In the genomic region with DNA sequence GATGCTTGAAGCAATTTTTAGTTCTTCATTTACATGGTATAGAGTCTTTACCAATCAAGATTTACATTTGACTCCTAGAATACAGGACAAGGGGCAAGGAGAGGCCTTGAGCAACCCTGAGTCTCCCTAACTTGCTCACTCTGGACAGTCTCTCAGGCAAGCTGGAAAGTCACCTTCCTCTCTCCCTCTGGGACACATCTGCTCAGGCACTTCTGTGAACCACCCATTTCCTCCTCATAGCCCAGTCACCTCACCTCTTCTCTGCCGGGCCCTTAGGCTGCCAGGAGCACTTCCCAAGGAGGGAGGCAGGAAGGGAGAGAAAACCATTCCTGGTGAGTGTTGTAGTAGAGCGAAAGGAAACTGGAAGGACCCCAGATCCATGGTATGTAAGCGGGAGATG, we compare ENCODE assay signal across 20 cellular contexts.
DNase-seq lines count a peak whose midpoint lies in the region; ATAC-seq and TF ChIP-seq lines count a peak whose summit lies in the region.
"Had no signal": no experiment of that assay in that cellular context is flagged by ENCODE, and none has a peak within 500 bp of the region (broad histone marks: within the 10 kb centered on the region; RNA-seq: fewer than 3 reads in every experiment).

No MANE protein-coding gene starts in this region.

- no TSS peak for BruUV-seq in A673 (replicated peaks; lab: Mats Ljungman, UMichigan)

- no peaks in the 10 kb centered on the region for H3K9me3 ChIP-seq in A673 (ENCODE audit: low read depth, low read length, poor library complexity, severe bottlenecking)

- no peak overlapping the region for H3K4me3 ChIP-seq in A673 (ENCODE audit: low read depth, low read length, poor library complexity, severe bottlenecking)

- TF ChIP-seq CTCF in nephron (IDR thresholded peaks at IDR 0.05; ENCODE audit: unreplicated experiment in 3 of 3): no peak
- TF ChIP-seq CTCF in A673 (conservative IDR thresholded peaks at IDR 0.05; ENCODE audit: low read depth, low read length): no peak

- no peaks in the 10 kb centered on the region for H3K9me3 Mint-ChIP-seq in nephron
- H3K9me3 Mint-ChIP-seq in activated T-helper 2 cell treated with anti-CD3 and anti-CD28 coated beads, Interferon-gamma antibody, Interleukin-2, Interleukin-4, amounts not matched to agents 10 μg/mL and 5 μg/mL and 100 μg/mL, durations not matched to agents 14 hours and 24 hours and 36 hours: no peaks in the 10 kb centered on the region
- H3K9me3 Mint-ChIP-seq: CD14-positive monocyte had no signal

- POLR2A ChIA-PET in A673 (lab: Charles Lee; ENCODE audit: low non-redundant PET): no interaction called here

- DNase-seq in cardiac septum (ENCODE audit: low spot score) (peak; percentile 74), Right ventricle myocardium inferior (ENCODE audit: missing footprints) (no peak), dermis blood vessel endothelial cell (peak; percentile 35), A673 (ENCODE audit: low spot score) (no peak), NCI-H2081 (lab: John Stamatoyannopoulos, UW) (no peak)
- DNase-seq in stimulated activated CD8-positive, alpha-beta memory T cell treated with anti-CD3 and anti-CD28 coated beads, Interleukin-4, amount 100 ng/mL, for 48 hours: peak; percentile 12
- no peak for DNase-seq in activated T-helper 2 cell treated with anti-CD3 and anti-CD28 coated beads, Interferon-gamma antibody, Interleukin-2, Interleukin-4, amounts not matched to agents 10 μg/mL and 5 μg/mL and 100 μg/mL, durations not matched to agents 14 hours and 24 hours and 36 hours (ENCODE audit: low spot score)
- DNase-seq: COR-L47, DMS153, GDM1, KG1, NCI-H1105 treated with DMSO at 0.1 percent for 48 hours, NCI-H1694, NCI-H748 treated with DMSO at 0.1 percent for 48 hours, SIG-M5 had no signal

- peaks cover 15% of the 10 kb centered on the region for H3K36me3 Mint-ChIP-seq in nephron (ENCODE audit: low read depth)
- no peaks in the 10 kb centered on the region for H3K36me3 Mint-ChIP-seq in activated T-helper 2 cell treated with anti-CD3 and anti-CD28 coated beads, Interferon-gamma antibody, Interleukin-2, Interleukin-4, amounts not matched to agents 10 μg/mL and 5 μg/mL and 100 μg/mL, durations not matched to agents 14 hours and 24 hours and 36 hours (ENCODE audit: low read depth)
- H3K36me3 Mint-ChIP-seq: CD14-positive monocyte had no signal

- H3K27me3 Mint-ChIP-seq in nephron (ENCODE audit: low read depth): peaks cover 3% of the 10 kb centered on the region
- no peaks in the 10 kb centered on the region for H3K27me3 Mint-ChIP-seq in activated T-helper 2 cell treated with anti-CD3 and anti-CD28 coated beads, Interferon-gamma antibody, Interleukin-2, Interleukin-4, amounts not matched to agents 10 μg/mL and 5 μg/mL and 100 μg/mL, durations not matched to agents 14 hours and 24 hours and 36 hours (ENCODE audit: low read depth)

- H3K27ac Mint-ChIP-seq in nephron: peak overlapping the region; percentile 17 to 99 (median 80)
- H3K27ac Mint-ChIP-seq in activated T-helper 2 cell treated with anti-CD3 and anti-CD28 coated beads, Interferon-gamma antibody, Interleukin-2, Interleukin-4, amounts not matched to agents 10 μg/mL and 5 μg/mL and 100 μg/mL, durations not matched to agents 14 hours and 24 hours and 36 hours: no peak overlapping the region

- no peak for ATAC-seq in Right ventricle myocardium inferior
- ATAC-seq: HCT116, HepG2 had no signal

- no peaks in the 10 kb centered on the region for H3K36me3 ChIP-seq in A673 (ENCODE audit: insufficient read depth, low read length, poor library complexity, severe bottlenecking)

- intact Hi-C loops in cardiac septum (cut with DNase I) (no loop called here), Right ventricle myocardium inferior (cut with DNase I) (no loop called here), A673 (cut with micrococcal nuclease; ENCODE audit: unreplicated experiment) (no loop called here)
- intact Hi-C loops in activated T-helper 2 cell treated with anti-CD3 and anti-CD28 coated beads, Interferon-gamma antibody, Interleukin-2, Interleukin-4, amounts not matched to agents 10 μg/mL and 5 μg/mL and 100 μg/mL, durations not matched to agents 14 hours and 24 hours and 36 hours (cut with micrococcal nuclease): no loop called here

- H3K4me1 Mint-ChIP-seq in nephron: peaks cover 70% of the 10 kb centered on the region
- H3K4me1 Mint-ChIP-seq in activated T-helper 2 cell treated with anti-CD3 and anti-CD28 coated beads, Interferon-gamma antibody, Interleukin-2, Interleukin-4, amounts not matched to agents 10 μg/mL and 5 μg/mL and 100 μg/mL, durations not matched to agents 14 hours and 24 hours and 36 hours (ENCODE audit: low read depth): no peaks in the 10 kb centered on the region

- peak overlapping the region in 1 of 3 experiments; percentile 41 for H3K4me3 Mint-ChIP-seq in nephron
- H3K4me3 Mint-ChIP-seq in activated T-helper 2 cell treated with anti-CD3 and anti-CD28 coated beads, Interferon-gamma antibody, Interleukin-2, Interleukin-4, amounts not matched to agents 10 μg/mL and 5 μg/mL and 100 μg/mL, durations not matched to agents 14 hours and 24 hours and 36 hours (ENCODE audit: low read depth): no peak overlapping the region
- H3K4me3 Mint-ChIP-seq: CD14-positive monocyte had no signal

- no peak overlapping the region for H3K27ac ChIP-seq in A673 (ENCODE audit: low read depth, low read length, poor library complexity, severe bottlenecking)
- H3K27ac ChIP-seq: 22Rv1 had no signal

- H3K4me1 ChIP-seq in A673 (ENCODE audit: insufficient read depth, low read length, poor library complexity, severe bottlenecking): peaks cover 7% of the 10 kb centered on the region

- CTCF ChIA-PET in A673 (lab: Charles Lee): interaction anchor here (1.6 kb wide), 1 partner anchor 214 kb away, joined by 4 read pairs; no protein-coding TSS in a partner anchor

- H3K27me3 ChIP-seq in A673 (replicated peaks; ENCODE audit: insufficient read depth, low read depth, low read length, poor library complexity): no peaks in the 10 kb centered on the region

Comparison
In these comparisons a context has a peak if more than half of its experiments do, and no peak if none do; other contexts are left out.
1. DNase-seq: peak in cardiac septum (single experiment), dermis blood vessel endothelial cell (single experiment) and stimulated activated CD8-positive, alpha-beta memory T cell treated with anti-CD3 and anti-CD28 coated beads, Interleukin-4, amount 100 ng/mL, for 48 hours (single experiment); none in Right ventricle myocardium inferior (single experiment), A673 (single experiment), NCI-H2081 (0 of 2) and activated T-helper 2 cell treated with anti-CD3 and anti-CD28 coated beads, Interferon-gamma antibody, Interleukin-2, Interleukin-4, amounts not matched to agents 10 μg/mL and 5 μg/mL and 100 μg/mL, durations not matched to agents 14 hours and 24 hours and 36 hours (single experiment).